Comparison of ENCODE assay signal across 17 cellular contexts in the genomic region with DNA sequence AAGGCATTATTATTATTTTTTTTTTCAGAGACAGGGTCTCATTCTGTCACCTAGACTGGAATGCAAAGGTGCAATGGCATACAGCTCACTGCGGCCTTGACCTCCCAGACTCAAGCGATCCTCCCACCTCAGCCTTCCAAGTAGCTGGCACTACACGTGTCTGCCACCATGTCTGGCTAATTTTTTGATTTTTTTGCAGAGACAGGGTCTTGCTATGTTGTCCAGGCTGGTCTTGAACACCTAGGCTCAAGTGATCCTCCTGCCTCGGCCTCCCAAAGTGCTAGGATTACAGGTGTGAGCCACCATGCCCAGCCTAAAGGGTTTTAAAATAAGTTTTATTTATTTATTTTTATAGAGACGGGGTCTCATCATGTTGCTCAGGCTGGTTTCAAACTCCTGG. TPM values are rescaled to one million over a fixed set of nuclear protein-coding genes. Genes with fewer than 3 reads are reported as not detected.
DNase-seq lines count a peak whose midpoint lies in the region; ATAC-seq, FAIRE-seq and TF ChIP-seq lines count a peak whose summit lies in the region.
"Had no signal": no experiment of that assay in that cellular context is flagged by ENCODE, and none has a peak within 500 bp of the region (broad histone marks: within the 10 kb centered on the region; RNA-seq: fewer than 3 reads in every experiment).

No MANE protein-coding gene starts in this region.

- H3K9me3 ChIP-seq in HepG2 (ENCODE audit: low read length): no peaks in the 10 kb centered on the region
- H3K9me3 ChIP-seq in right lobe of liver: no peaks in the 10 kb centered on the region
- H3K9me3 ChIP-seq: BE2C, Caco-2, HAP-1 had no signal

- H3K4me1 ChIP-seq in HepG2 (ENCODE audit: insufficient read depth, low read length) (peaks cover 10% of the 10 kb centered on the region), right lobe of liver (no peaks in the 10 kb centered on the region)
- H3K4me1 ChIP-seq: BE2C had no signal

- no peaks in the 10 kb centered on the region for H4K20me1 ChIP-seq in HepG2 (ENCODE audit: insufficient read depth, low read length)

- BruUV-seq in HepG2 (replicated peaks; lab: Mats Ljungman, UMichigan): no TSS peak

- H3K4me1 Mint-ChIP-seq in WTC11 (0 out of 2 replicates have a peak, but pooled peaks cover 4% of the 10 kb centered on the region), osteocyte (ENCODE audit: unreplicated experiment) (peaks cover 3% of the 10 kb centered on the region)

- TF ChIP-seq CTCF in HepG2 (CRISPR knock-in tag; IDR thresholded peaks at IDR 0.05) (no peak), right lobe of liver (IDR thresholded peaks at IDR 0.05) (no peak), WTC11 (IDR thresholded peaks at IDR 0.05) (no peak), osteocyte (IDR thresholded peaks at IDR 0.05) (no peak)

- TF ChIP-seq POLR2A in HepG2 (IDR thresholded peaks at IDR 0.05; ENCODE audit: insufficient read depth in 1 of 2, low read depth in 2 of 2, low read length in 2 of 2) (no peak), right lobe of liver (IDR thresholded peaks at IDR 0.05) (no peak)

- H3K27ac Mint-ChIP-seq in WTC11: no peak overlapping the region
- H3K27ac Mint-ChIP-seq in osteocyte (ENCODE audit: unreplicated experiment): no peak overlapping the region

- H3K27me3 Mint-ChIP-seq in WTC11 (ENCODE audit: low read depth) (no peaks in the 10 kb centered on the region), osteocyte (ENCODE audit: unreplicated experiment) (no peaks in the 10 kb centered on the region)
- H3K27me3 Mint-ChIP-seq: CD4-positive, CD25-positive, alpha-beta regulatory T cell had no signal

- WGBS in HepG2 (ENCODE audit: low lambda C conversion rate): 94% methylated on average over 5 of the region's 5 CpGs
- WGBS in right lobe of liver (ENCODE audit: insufficient coverage, low coverage, low lambda C conversion rate, missing lambda C conversion rate): 100% methylated on average over 5 of the region's 5 CpGs

- no peak for FAIRE-seq in HepG2 (lab: Jason Lieb, UNC)
- FAIRE-seq: D721Med, G401.6, GM12891, GM19239, HTR-8/SVneo had no signal

- no peaks in the 10 kb centered on the region for H3K27me3 ChIP-seq in HepG2 (ENCODE audit: control insufficient read depth in 1 of 2, insufficient read depth in 2 of 2, low read length in 2 of 2)
- no peaks in the 10 kb centered on the region for H3K27me3 ChIP-seq in right lobe of liver
- H3K27me3 ChIP-seq: BE2C had no signal

- H3K36me3 Mint-ChIP-seq in WTC11 (peaks cover 63% of the 10 kb centered on the region), osteocyte (ENCODE audit: unreplicated experiment) (peaks cover 39% of the 10 kb centered on the region)

- ATAC-seq in HepG2 (no peak), right lobe of liver (no peak), WTC11 (no peak), GM19463 (IDR thresholded peaks at IDR 0.05; ENCODE audit: unreplicated experiment) (no peak), HG02870 (IDR thresholded peaks at IDR 0.05; ENCODE audit: unreplicated experiment) (no peak)

- TF ChIP-seq EP300 in HepG2 (IDR thresholded peaks at IDR 0.05; ENCODE audit: low read depth in 2 of 2, low read length in 2 of 2): no peak
- no peak for TF ChIP-seq EP300 in HepG2 (CRISPR knock-in tag; IDR thresholded peaks at IDR 0.05; ENCODE audit: borderline replicate concordance)

- H3K4me3 ChIP-seq in HepG2 (replicated peaks in 1 of 3; ENCODE audit: insufficient read depth in 1 of 3, low read depth in 2 of 3, low read length in 3 of 3) (no peak overlapping the region), right lobe of liver (no peak overlapping the region)
- H3K4me3 ChIP-seq: GM23248, HAP-1 had no signal

- H3K27ac ChIP-seq in HepG2 (ENCODE audit: extremely low read length, insufficient read depth, low read length) (no peak overlapping the region), right lobe of liver (no peak overlapping the region)
- H3K27ac ChIP-seq: GM23248 had no signal

- H3K4me2 ChIP-seq in HepG2 (ENCODE audit: low read depth, low read length): no peak overlapping the region

- in situ Hi-C loops in HepG2 (cut with HindIII; ENCODE audit: extremely low pct_ligation_motif_present, low pct_unique_long_range_greater_than_20kb): no loop called here

- CTCF ChIA-PET in HepG2 (lab: Yijun Ruan, JAX; ENCODE audit: low intra/inter-chr PET ratio, low total read pairs) (no interaction called here), WTC11 (lab: Charles Lee) (interaction anchor here (1.1 kb wide), 1 partner anchor 23 kb away, joined by 3 read pairs; no protein-coding TSS in a partner anchor)

- H3K9ac ChIP-seq in HepG2 (ENCODE audit: insufficient read depth, low read depth, low read length): no peak overlapping the region
- H3K9ac ChIP-seq: GM23248 had no signal

- H3K9me3 Mint-ChIP-seq in WTC11: no peaks in the 10 kb centered on the region
- no peaks in the 10 kb centered on the region for H3K9me3 Mint-ChIP-seq in osteocyte (ENCODE audit: unreplicated experiment)
- H3K9me3 Mint-ChIP-seq: CD4-positive, CD25-positive, alpha-beta regulatory T cell had no signal

- H3K4me3 Mint-ChIP-seq in WTC11 (no peak overlapping the region), osteocyte (ENCODE audit: unreplicated experiment) (no peak overlapping the region)
- H3K4me3 Mint-ChIP-seq: CD4-positive, CD25-positive, alpha-beta regulatory T cell had no signal

- intact Hi-C loops in HepG2 (cut with micrococcal nuclease; ENCODE audit: unreplicated experiment): no loop called here
- intact Hi-C loops in right lobe of liver (cut with DNase I): no loop called here

- H3K36me3 ChIP-seq in HepG2 (replicated peaks in 1 of 2; ENCODE audit: control insufficient read depth in 1 of 2, insufficient read depth in 2 of 2, low read length in 2 of 2): peaks cover 31 to 68% of the 10 kb centered on the region in 2 experiments
- H3K36me3 ChIP-seq in right lobe of liver: peaks cover 0 to 65% (median 22%) of the 10 kb centered on the region in 4 donors

- H2AFZ ChIP-seq in HepG2 (ENCODE audit: low read length): no peak overlapping the region
- H2AFZ ChIP-seq: GM23248 had no signal

- POLR2A ChIA-PET in HepG2 (lab: Yijun Ruan, JAX): no interaction called here
- POLR2A ChIA-PET in WTC11 (lab: Charles Lee): no interaction called here

- DNase-seq in HepG2 (ENCODE audit: low spot score) (no peak), right lobe of liver (no peak), WTC11 (ENCODE audit: low spot score) (no peak), osteocyte (ENCODE audit: extremely low spot score, unreplicated experiment) (peak; percentile 30)
- DNase-seq: BE2C; C1 segment of cervical spinal cord; Caco-2; CD4-positive, CD25-positive, alpha-beta regulatory T cell; GM23248 had no signal

- H3K79me2 ChIP-seq in HepG2 (ENCODE audit: insufficient read depth, low read length): no peaks in the 10 kb centered on the region

- TF ChIP-seq RAD21 in HepG2 (CRISPR knock-in tag; IDR thresholded peaks at IDR 0.05): no peak

TF ChIP-seq in HepG2, 621 proteins besides CTCF, POLR2A, EP300 and RAD21:
- TF ChIP-seq ZNF121 (CRISPR knock-in tag; IDR thresholded peaks at IDR 0.05): peak; percentile 61; the same call in 1 of the 2 replicates
- TF ChIP-seq, protein P1, sequence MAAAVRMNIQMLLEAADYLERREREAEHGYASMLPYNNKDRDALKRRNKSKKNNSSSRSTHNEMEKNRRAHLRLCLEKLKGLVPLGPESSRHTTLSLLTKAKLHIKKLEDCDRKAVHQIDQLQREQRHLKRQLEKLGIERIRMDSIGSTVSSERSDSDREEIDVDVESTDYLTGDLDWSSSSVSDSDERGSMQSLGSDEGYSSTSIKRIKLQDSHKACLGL (CRISPR knock-in tag; IDR thresholded peaks at IDR 0.05): no peak

TF ChIP-seq in WTC11, 78 proteins besides CTCF, POLR2A, EP300 and RAD21 (continues in another document):
- TF ChIP-seq ATF2 (CRISPR knock-in tag; IDR thresholded peaks at IDR 0.05; ENCODE audit: borderline replicate concordance, low read depth) (no peak), ZNF121 (CRISPR knock-in tag; IDR thresholded peaks at IDR 0.05) (peak; percentile 56; the same call in 1 of the 2 replicates)

RNA-seq across cellular contexts. Expression of gene AP1S3, which starts 45.3 kb away (rescaled TPM):
- total RNA-seq in HepG2 (2016; rRNA removed; fragmentation: Illumina TruSeq; extraction: Trizol) (16.3 and 26.3 TPM in 2 replicates), right lobe of liver (10 to 100 TPM in 1 of 6 experiments, 1 to 10 TPM in 5; 1.3 to 12.7 (median 3.2) TPM), WTC11 (2021) (12.2 to 17.4 TPM (median 15.8 TPM) in 3 replicates), osteocyte (3.1 and 3.5 TPM in 2 replicates)
- total RNA-seq in HepG2 (2016; cell fraction: cytosol; rRNA removed; fragmentation: Illumina TruSeq; extraction: Trizol; ENCODE audit: low read depth): 6.3 and 6.8 TPM in 2 replicates
- 16.9 and 26.4 TPM in 2 replicates for total RNA-seq in HepG2 (2016; cell fraction: insoluble cytoplasmic fraction; rRNA removed; fragmentation: Illumina TruSeq; extraction: Trizol)
- total RNA-seq in HepG2 (2016; cell fraction: membrane; rRNA removed; fragmentation: Illumina TruSeq; extraction: Trizol): 10.6 and 12.4 TPM in 2 replicates
- total RNA-seq in HepG2 (2016; cell fraction: nucleus; rRNA removed; fragmentation: Illumina TruSeq; extraction: Trizol): 10.5 and 13.1 TPM in 2 replicates
- polyA plus RNA-seq in HepG2 (2011; rRNA removed): 2.9 and 3.0 TPM in 2 replicates
- polyA plus RNA-seq in HepG2 (2011; cell fraction: cytosol; rRNA removed): 2.0 and 2.4 TPM in 2 replicates
- polyA plus RNA-seq in HepG2 (2011; cell fraction: nucleus; rRNA removed): 1.2 TPM in 2 replicates
- 2.1 and 3.0 TPM in 2 replicates for polyA plus RNA-seq in HepG2 (2012)
- polyA plus RNA-seq in HepG2 (2016; cell fraction: cytosol; fragmentation: Illumina TruSeq; extraction: Trizol; ENCODE audit: low read depth): 1.8 and 2.4 TPM in 2 replicates
- 17.8 and 18.6 TPM in 2 replicates for polyA plus RNA-seq in HepG2 (2016; cell fraction: insoluble cytoplasmic fraction; fragmentation: Illumina TruSeq; extraction: Trizol; ENCODE audit: low read depth)
- 4.3 and 5.4 TPM in 2 replicates for polyA plus RNA-seq in HepG2 (2016; cell fraction: membrane; fragmentation: Illumina TruSeq; extraction: Trizol; ENCODE audit: low read depth)
- polyA plus RNA-seq in HepG2 (2016; cell fraction: nucleus; fragmentation: Illumina TruSeq; extraction: Trizol; ENCODE audit: insufficient read depth, low read depth): 8.0 and 11.0 TPM in 2 replicates
- 3.3 and 6.3 TPM in 2 replicates for polyA minus RNA-seq in HepG2 (2011; rRNA and poly(A)+ RNA removed; ENCODE audit: low replicate concordance)
- polyA minus RNA-seq in HepG2 (2011; cell fraction: cytosol; rRNA and poly(A)+ RNA removed): 3.7 and 4.2 TPM in 2 replicates
- 3.2 and 8.6 TPM in 2 replicates for polyA minus RNA-seq in HepG2 (2011; cell fraction: nucleus; rRNA and poly(A)+ RNA removed)

Comparison
In these comparisons a context has a peak if more than half of its experiments do, and no peak if none do; other contexts are left out.
1. Of the 50 proteins assayed by ChIP-seq in both HepG2 and WTC11: peak only in HepG2: none; only in WTC11: none; in both: ZNF121; in neither: 49.